ENCODE assay signal across 12 cellular contexts in the genomic region with DNA sequence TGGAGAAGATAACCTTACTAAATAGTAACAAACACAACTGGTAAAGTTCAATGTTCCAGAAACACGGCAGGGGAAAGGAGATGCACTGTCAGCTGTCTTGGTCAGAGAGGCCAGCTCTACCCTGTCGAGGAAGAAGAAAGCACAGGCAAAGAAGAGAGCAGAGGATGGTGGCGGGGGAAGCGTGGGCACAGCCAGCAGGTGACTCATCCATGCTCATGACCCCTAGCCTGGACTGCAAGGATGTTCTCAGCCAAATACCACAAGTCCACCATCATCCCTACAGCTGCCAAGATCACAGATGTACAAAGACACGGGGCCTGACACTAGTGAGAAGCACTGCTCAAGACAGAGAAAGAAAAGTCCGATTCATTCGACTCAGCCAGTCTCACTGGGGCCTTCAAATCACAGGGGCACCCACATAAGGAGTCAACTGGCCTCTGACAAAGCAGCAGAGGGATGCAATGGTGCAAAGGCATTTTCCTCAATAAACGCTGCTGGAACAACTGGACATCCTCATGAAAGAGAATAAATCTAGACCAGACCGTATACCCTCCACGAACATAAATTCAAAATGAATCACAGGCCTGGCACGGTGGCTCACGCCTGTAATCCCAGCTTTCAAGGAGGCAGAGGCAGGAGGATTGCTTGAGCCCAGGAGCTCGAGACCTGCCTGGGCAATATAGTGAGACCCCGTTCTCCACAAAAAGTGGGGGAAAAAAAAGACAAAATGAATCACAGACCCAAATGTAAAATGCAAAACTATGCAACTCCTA. TPM values are rescaled to one million over a fixed set of nuclear protein-coding genes. Genes with fewer than 3 reads are reported as not detected.
DNase-seq lines count a peak whose midpoint lies in the region; ATAC-seq and TF ChIP-seq lines count a peak whose summit lies in the region.
"Had no signal": no experiment of that assay in that cellular context is flagged by ENCODE, and none has a peak within 500 bp of the region (broad histone marks: within the 10 kb centered on the region; RNA-seq: fewer than 3 reads in every experiment).

No MANE protein-coding gene starts in this region.

- peak overlapping the region; percentile 45 to 74 (median 58) for H3K27ac ChIP-seq in sigmoid colon
- H3K27ac ChIP-seq: cardiac muscle cell had no signal

- DNase-seq in GOT3 (lab: John Stamatoyannopoulos, UW) (peak; percentile 47), SK-MEL-5 (ENCODE audit: low read depth, low spot score) (peak; percentile 22), fibroblast of the aortic adventitia (ENCODE audit: low read depth) (peak; percentile 95), sigmoid colon (peak; percentile 75), left lobe of liver (ENCODE audit: low spot score) (no peak)
- DNase-seq in activated naive CD4-positive, alpha-beta T cell (lab: John Stamatoyannopoulos, UW): no peak
- no peak for DNase-seq in stimulated activated CD4-positive, alpha-beta T cell treated with anti-CD3 and anti-CD28 coated beads, Interleukin-1b, Interleukin-23, amount 100 ng/mL, for 48 hours
- DNase-seq: substantia nigra had no signal

- no peak for TF ChIP-seq EP300 in sigmoid colon (IDR thresholded peaks at IDR 0.05)

- H3K27me3 ChIP-seq in sigmoid colon: no peaks in the 10 kb centered on the region
- H3K27me3 ChIP-seq: cardiac muscle cell had no signal

- in situ Hi-C loops in SK-MEL-5 (cut with HindIII; ENCODE audit: low pct_unique_long_range_greater_than_20kb, low sequenced_read_pairs): no loop called here

- TF ChIP-seq CTCF in fibroblast of the aortic adventitia (IDR thresholded peaks at IDR 0.05; ENCODE audit: insufficient read depth, low read length): no peak
- TF ChIP-seq CTCF in sigmoid colon (IDR thresholded peaks at IDR 0.05): no peak

- peaks cover 0 to 25% (median 22%) of the 10 kb centered on the region in 4 donors for H3K4me1 ChIP-seq in sigmoid colon

- H3K36me3 ChIP-seq in sigmoid colon: peaks cover 0 to 44% (median 10%) of the 10 kb centered on the region in 4 donors

- ATAC-seq in HG02798 (IDR thresholded peaks at IDR 0.05; ENCODE audit: poor library complexity, unreplicated experiment) (no peak), left lobe of liver (no peak)
- ATAC-seq: WTC11 had no signal

- H3K9me3 ChIP-seq in sigmoid colon: no peaks in the 10 kb centered on the region

- TF ChIP-seq POLR2A in sigmoid colon (IDR thresholded peaks at IDR 0.05): no peak

- 89 to 91% methylated on average over 14 of the region's 14 CpGs for WGBS in sigmoid colon, 2 donors

- intact Hi-C loops in sigmoid colon (cut with DNase I): no loop called here

- no peak overlapping the region for H3K4me3 ChIP-seq in fibroblast of the aortic adventitia (ENCODE audit: low read depth, low read length)
- H3K4me3 ChIP-seq in sigmoid colon: no peak overlapping the region
- H3K4me3 ChIP-seq: cardiac muscle cell, skin epidermis had no signal

RNA-seq across cellular contexts. Expression of a gene that starts 5.6 kb away (rescaled TPM):
- 55.3 and 60.8 TPM in 2 replicates for total RNA-seq in SK-MEL-5 (2014; rRNA removed; shearing (Covaris generic))
- polyA plus RNA-seq in SK-MEL-5 (2015; cell fraction: cytosol; rRNA removed): 62.3 and 83.1 TPM in 2 replicates
- polyA plus RNA-seq in SK-MEL-5 (2015; cell fraction: nucleus; rRNA removed): 46.8 and 62.9 TPM in 2 replicates
- total RNA-seq in fibroblast of the aortic adventitia (ENCODE audit: low replicate concordance): 12.8 and 41.8 TPM in 2 replicates
- 10 to 100 TPM in 2 of 4 donors, 1 to 10 TPM in 2; 7.4 to 13.8 (median 10.8) TPM for total RNA-seq in sigmoid colon
- 10 to 100 TPM; 18.6 to 53.0 (median 23.8) TPM for polyA plus RNA-seq in sigmoid colon
- 11.5 TPM for total RNA-seq in left lobe of liver

RNA-seq across cellular contexts. Expression of a gene that starts 20.8 kb away (rescaled TPM):
- 23.9 and 24.2 TPM in 2 replicates for total RNA-seq in SK-MEL-5 (2014; rRNA removed; shearing (Covaris generic))
- 28.3 and 29.3 TPM in 2 replicates for polyA plus RNA-seq in SK-MEL-5 (2015; cell fraction: cytosol; rRNA removed)
- 78.7 and 144 TPM in 2 replicates for polyA plus RNA-seq in SK-MEL-5 (2015; cell fraction: nucleus; rRNA removed)
- total RNA-seq in fibroblast of the aortic adventitia (ENCODE audit: low replicate concordance): 14.6 and 29.2 TPM in 2 replicates
- total RNA-seq in sigmoid colon: 10 to 100 TPM; 21.1 to 49.8 (median 29.9) TPM
- polyA plus RNA-seq in sigmoid colon: 10 to 100 TPM in 2 of 3 donors, 1 to 10 TPM in 1; 9.6 to 31.8 (median 20.1) TPM
- total RNA-seq in left lobe of liver: 20.7 TPM

RNA-seq across cellular contexts. Expression of a gene that starts 43.5 kb away (rescaled TPM):
- 24.1 and 30.3 TPM in 2 replicates for total RNA-seq in SK-MEL-5 (2014; rRNA removed; shearing (Covaris generic))
- polyA plus RNA-seq in SK-MEL-5 (2015; cell fraction: cytosol; rRNA removed): 45.6 and 59.3 TPM in 2 replicates
- 301 and 337 TPM in 2 replicates for polyA plus RNA-seq in SK-MEL-5 (2015; cell fraction: nucleus; rRNA removed)
- total RNA-seq in fibroblast of the aortic adventitia (ENCODE audit: low replicate concordance) (22.3 and 52.0 TPM in 2 replicates), sigmoid colon (10 to 100 TPM; 35.2 to 69.8 (median 45.2) TPM), left lobe of liver (41.5 TPM)
- 10 to 100 TPM; 27.6 to 70.7 (median 29.4) TPM for polyA plus RNA-seq in sigmoid colon

RNA-seq across cellular contexts. Expression of a gene that starts 44.1 kb away (rescaled TPM):
- 35.2 and 39.6 TPM in 2 replicates for total RNA-seq in SK-MEL-5 (2014; rRNA removed; shearing (Covaris generic))
- polyA plus RNA-seq in SK-MEL-5 (2015; cell fraction: cytosol; rRNA removed): 50.1 and 62.6 TPM in 2 replicates
- 15.3 and 20.8 TPM in 2 replicates for polyA plus RNA-seq in SK-MEL-5 (2015; cell fraction: nucleus; rRNA removed)
- 26.4 and 27.0 TPM in 2 replicates for total RNA-seq in fibroblast of the aortic adventitia (ENCODE audit: low replicate concordance)
- total RNA-seq in sigmoid colon: 10 to 100 TPM; 28.9 to 44.7 (median 38.4) TPM
- 100 to 1,000 TPM in 2 of 3 donors, 10 to 100 TPM in 1; 69.3 to 112 (median 109) TPM for polyA plus RNA-seq in sigmoid colon
- 29.1 TPM for total RNA-seq in left lobe of liver

RNA-seq across cellular contexts. Expression of a gene that starts 53.4 kb away (rescaled TPM):
- 8.8 and 9.0 TPM in 2 replicates for total RNA-seq in SK-MEL-5 (2014; rRNA removed; shearing (Covaris generic))
- 15.2 and 17.5 TPM in 2 replicates for polyA plus RNA-seq in SK-MEL-5 (2015; cell fraction: cytosol; rRNA removed)
- polyA plus RNA-seq in SK-MEL-5 (2015; cell fraction: nucleus; rRNA removed): 112 and 149 TPM in 2 replicates
- total RNA-seq in fibroblast of the aortic adventitia (ENCODE audit: low replicate concordance): 9.3 and 44.1 TPM in 2 replicates
- total RNA-seq in sigmoid colon: 10 to 100 TPM; 10.7 to 26.9 (median 13.3) TPM
- polyA plus RNA-seq in sigmoid colon: 10 to 100 TPM in 1 of 3 donors, 1 to 10 TPM in 2; 6.0 to 36.9 (median 8.6) TPM
- total RNA-seq in left lobe of liver: 45.5 TPM

Comparison
In these comparisons a context has a peak if more than half of its experiments do, and no peak if none do; other contexts are left out.
1. DNase-seq: peak in GOT3 (single experiment), SK-MEL-5 (single experiment), fibroblast of the aortic adventitia (single experiment) and sigmoid colon (single experiment); none in activated naive CD4-positive, alpha-beta T cell (0 of 4), left lobe of liver (single experiment) and stimulated activated CD4-positive, alpha-beta T cell treated with anti-CD3 and anti-CD28 coated beads, Interleukin-1b, Interleukin-23, amount 100 ng/mL, for 48 hours (single experiment).